In the genomic region with DNA sequence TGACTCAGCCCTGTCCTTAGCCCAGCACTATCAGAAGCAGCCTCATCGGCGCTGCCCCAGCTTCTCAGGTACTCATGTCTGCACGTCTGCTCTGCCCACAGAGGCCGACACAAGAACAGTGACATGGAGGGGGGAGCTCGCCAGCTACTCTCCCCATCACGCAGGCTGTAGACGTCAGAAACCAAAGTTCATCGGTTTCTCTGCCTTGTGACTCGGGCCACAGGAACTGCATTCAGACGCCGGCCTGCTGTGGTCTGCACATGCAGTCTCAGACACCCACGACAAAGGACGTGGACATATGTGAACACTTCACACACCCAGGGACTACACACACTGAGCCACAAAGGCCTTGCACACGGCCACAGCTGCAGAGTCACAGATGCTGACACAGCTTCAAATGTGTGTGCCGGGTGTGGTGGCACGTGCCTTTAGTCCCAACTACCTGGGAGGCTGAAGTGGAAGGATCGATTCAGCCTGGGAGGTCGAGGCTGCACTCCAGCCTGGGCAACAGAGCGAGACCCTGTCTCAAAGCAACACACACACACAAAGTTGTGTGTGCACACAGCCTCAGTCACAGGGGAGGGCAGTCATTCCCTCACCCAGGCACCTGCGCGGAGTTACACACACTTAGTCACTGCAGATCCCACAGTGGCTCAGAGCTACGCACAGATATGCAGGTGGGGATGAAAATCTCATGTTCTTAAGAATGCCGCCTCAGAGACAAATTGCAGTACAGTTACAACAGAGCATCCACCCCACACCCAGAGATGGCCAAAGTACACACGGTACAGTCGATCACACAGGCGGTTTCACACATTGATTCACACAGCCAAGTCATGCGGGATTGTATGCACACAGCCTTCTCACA, we compare ENCODE assay signal across 8 cellular contexts. TPM values are rescaled to one million over a fixed set of nuclear protein-coding genes. Genes with fewer than 3 reads are reported as not detected.
DNase-seq lines count a peak whose midpoint lies in the region; ATAC-seq and TF ChIP-seq lines count a peak whose summit lies in the region.

No MANE protein-coding gene starts in this region.

- H3K36me3 Mint-ChIP-seq in activated CD4-positive, alpha-beta T cell treated with anti-CD3 and anti-CD28 coated beads, Interleukin-2, amount 10 ng/mL, durations not matched to agents 7 days and 5 days (ENCODE audit: low read depth) = peaks cover 21% of the 10 kb centered on the region
- H3K36me3 Mint-ChIP-seq in stimulated activated effector memory CD8-positive, alpha-beta T cell treated with anti-CD3 and anti-CD28 coated beads, Interleukin-12 subunit alpha, Interleukin-12 subunit beta, amount 100 ng/mL, for 72 hours = peaks cover 61% of the 10 kb centered on the region

- peak overlapping the region; percentile 65 for H2AFZ ChIP-seq in KMS-11 (ENCODE audit: low read depth)

- H3K9me3 ChIP-seq in duodenal mucosa (ENCODE audit: control insufficient read depth in 1 of 2, low read length in 2 of 2) (no peaks in the 10 kb centered on the region), mucosa of rectum (ENCODE audit: control insufficient read depth in 2 of 2, low read length in 2 of 2) (no peaks in the 10 kb centered on the region)

- H3K79me2 ChIP-seq in KMS-11 (ENCODE audit: insufficient read depth, low read depth) = no peaks in the 10 kb centered on the region

- CTCF ChIA-PET in activated CD4-positive, alpha-beta T cell treated with anti-CD3 and anti-CD28 coated beads, Interleukin-2, amount 10 ng/mL, durations not matched to agents 7 days and 5 days (lab: Charles Lee) = interaction anchor here (0.6 to 4.4 kb wide), 8 partner anchors 10 to 257 kb away, joined by 3 to 47 read pairs (median 4); a partner anchor contains a TSS

- no peaks in the 10 kb centered on the region for H3K27me3 ChIP-seq in KMS-11 (ENCODE audit: insufficient read depth, low read depth)
- no peaks in the 10 kb centered on the region for H3K27me3 ChIP-seq in duodenal mucosa (ENCODE audit: control insufficient read depth in 1 of 2, insufficient read depth in 2 of 2, low read length in 2 of 2)
- H3K27me3 ChIP-seq in mucosa of rectum (ENCODE audit: control insufficient read depth in 2 of 2, insufficient read depth in 2 of 2, low read length in 2 of 2) = no peaks in the 10 kb centered on the region

- H3K27ac ChIP-seq in KMS-11 (peak overlapping the region; percentile 95), duodenal mucosa (ENCODE audit: low read depth, low read length) (peak overlapping the region; percentile 98), mucosa of rectum (ENCODE audit: low read depth in 2 of 2, low read length in 2 of 2) (peak overlapping the region; percentile 98 to 100)

- H4K20me1 ChIP-seq in KMS-11 (ENCODE audit: insufficient read depth) = no peaks in the 10 kb centered on the region

- H3K4me3 ChIP-seq in GM12875 (ENCODE audit: low read depth, low read length) (peak overlapping the region; percentile 59), KMS-11 (IDR thresholded peaks at IDR 0.05; ENCODE audit: insufficient read depth, low read depth, low read length) (no peak overlapping the region), duodenal mucosa (ENCODE audit: low read depth in 1 of 2, low read length in 2 of 2) (peak overlapping the region; percentile 24 to 67), mucosa of rectum (ENCODE audit: low read length in 2 of 2) (peak overlapping the region; percentile 58 to 72)

- ATAC-seq in stimulated activated effector memory CD8-positive, alpha-beta T cell treated with anti-CD3 and anti-CD28 coated beads, Interleukin-12 subunit alpha, Interleukin-12 subunit beta, amount 100 ng/mL, for 72 hours = peak; percentile 80

- H3K36me3 ChIP-seq in KMS-11 (ENCODE audit: insufficient read depth) = no peaks in the 10 kb centered on the region
- H3K36me3 ChIP-seq in duodenal mucosa (ENCODE audit: control insufficient read depth in 1 of 2, insufficient read depth in 2 of 2, low read length in 2 of 2) = peaks cover 0 to 5% of the 10 kb centered on the region in 2 donors
- peaks cover 3 to 4% of the 10 kb centered on the region in 2 donors for H3K36me3 ChIP-seq in mucosa of rectum (ENCODE audit: control insufficient read depth in 2 of 2, insufficient read depth in 2 of 2, low read length in 2 of 2)

- H3K4me1 ChIP-seq in KMS-11 (ENCODE audit: low read depth, poor library complexity, severe bottlenecking) = peaks cover 83% of the 10 kb centered on the region
- peaks cover 61 to 72% of the 10 kb centered on the region in 2 donors for H3K4me1 ChIP-seq in duodenal mucosa (ENCODE audit: control insufficient read depth in 1 of 2, insufficient read depth in 2 of 2, low read length in 2 of 2)
- H3K4me1 ChIP-seq in mucosa of rectum (ENCODE audit: control insufficient read depth in 2 of 2, insufficient read depth in 2 of 2, low read length in 2 of 2) = peaks cover 65 to 84% of the 10 kb centered on the region in 2 donors

- peak overlapping the region; percentile 96 for H3K27ac Mint-ChIP-seq in activated CD4-positive, alpha-beta T cell treated with anti-CD3 and anti-CD28 coated beads, Interleukin-2, amount 10 ng/mL, durations not matched to agents 7 days and 5 days
- peak overlapping the region; percentile 98 for H3K27ac Mint-ChIP-seq in stimulated activated effector memory CD8-positive, alpha-beta T cell treated with anti-CD3 and anti-CD28 coated beads, Interleukin-12 subunit alpha, Interleukin-12 subunit beta, amount 100 ng/mL, for 72 hours

- peak overlapping the region; percentile 76 for H3K4me3 Mint-ChIP-seq in activated CD4-positive, alpha-beta T cell treated with anti-CD3 and anti-CD28 coated beads, Interleukin-2, amount 10 ng/mL, durations not matched to agents 7 days and 5 days
- peak overlapping the region; percentile 97 for H3K4me3 Mint-ChIP-seq in stimulated activated effector memory CD8-positive, alpha-beta T cell treated with anti-CD3 and anti-CD28 coated beads, Interleukin-12 subunit alpha, Interleukin-12 subunit beta, amount 100 ng/mL, for 72 hours

- H3K4me1 Mint-ChIP-seq in activated CD4-positive, alpha-beta T cell treated with anti-CD3 and anti-CD28 coated beads, Interleukin-2, amount 10 ng/mL, durations not matched to agents 7 days and 5 days = peaks cover 83% of the 10 kb centered on the region
- H3K4me1 Mint-ChIP-seq in stimulated activated effector memory CD8-positive, alpha-beta T cell treated with anti-CD3 and anti-CD28 coated beads, Interleukin-12 subunit alpha, Interleukin-12 subunit beta, amount 100 ng/mL, for 72 hours = peaks cover 70% of the 10 kb centered on the region

- H3K9ac ChIP-seq in KMS-11 (peak overlapping the region; percentile 91; the same call in 1 of the 2 replicates), duodenal mucosa (ENCODE audit: low read depth in 1 of 2, low read length in 2 of 2) (peak overlapping the region; percentile 55 to 88), mucosa of rectum (ENCODE audit: low read depth in 1 of 2, low read length in 2 of 2) (peak overlapping the region; percentile 86 to 93)

- TF ChIP-seq CTCF in GM12875 (IDR thresholded peaks at IDR 0.05; ENCODE audit: borderline replicate concordance, insufficient read depth, low read depth, low read length) = no peak
- no peak for TF ChIP-seq CTCF in KMS-11 (conservative IDR thresholded peaks at IDR 0.05; ENCODE audit: low read depth, low read length)

- no peaks in the 10 kb centered on the region for H3K27me3 Mint-ChIP-seq in activated CD4-positive, alpha-beta T cell treated with anti-CD3 and anti-CD28 coated beads, Interleukin-2, amount 10 ng/mL, durations not matched to agents 7 days and 5 days

- no peaks in the 10 kb centered on the region for H3K9me3 Mint-ChIP-seq in activated CD4-positive, alpha-beta T cell treated with anti-CD3 and anti-CD28 coated beads, Interleukin-2, amount 10 ng/mL, durations not matched to agents 7 days and 5 days
- no peaks in the 10 kb centered on the region for H3K9me3 Mint-ChIP-seq in stimulated activated effector memory CD8-positive, alpha-beta T cell treated with anti-CD3 and anti-CD28 coated beads, Interleukin-12 subunit alpha, Interleukin-12 subunit beta, amount 100 ng/mL, for 72 hours

- POLR2A ChIA-PET in activated CD4-positive, alpha-beta T cell treated with anti-CD3 and anti-CD28 coated beads, Interleukin-2, amount 10 ng/mL, durations not matched to agents 7 days and 5 days (lab: Charles Lee) = interaction anchor here (0.5 to 1.6 kb wide), 5 partner anchors 10 to 1866 kb away, joined by 3 to 16 read pairs (median 4); a partner anchor contains a TSS

- peak; percentile 80 for DNase-seq in activated CD4-positive, alpha-beta T cell treated with anti-CD3 and anti-CD28 coated beads, Interleukin-2, amount 10 ng/mL, durations not matched to agents 7 days and 5 days
- peak; percentile 64 to 84 for DNase-seq in stimulated activated effector memory CD8-positive, alpha-beta T cell treated with anti-CD3 and anti-CD28 coated beads, Interleukin-12 subunit alpha, Interleukin-12 subunit beta, amount 100 ng/mL, for 72 hours (ENCODE audit: low spot score in 2 of 2)
- no peak for DNase-seq in COLO829 (ENCODE audit: low spot score)
- no peak for DNase-seq in iPS-NIHi7 (ENCODE audit: extremely low spot score)

- peak overlapping the region; percentile 98 for H3K4me2 ChIP-seq in KMS-11

RNA-seq across cellular contexts. Expression of a gene that starts 4.9 kb away (rescaled TPM):
- 10 to 100 TPM; 92.5 to 93.4 TPM for total RNA-seq in activated CD4-positive, alpha-beta T cell treated with anti-CD3 and anti-CD28 coated beads, Interleukin-2, amount 10 ng/mL, durations not matched to agents 7 days and 5 days

RNA-seq across cellular contexts. Expression of a gene that starts 10.6 kb away (rescaled TPM):
- total RNA-seq in activated CD4-positive, alpha-beta T cell treated with anti-CD3 and anti-CD28 coated beads, Interleukin-2, amount 10 ng/mL, durations not matched to agents 7 days and 5 days = 10 to 100 TPM; 34.9 to 40.1 TPM

RNA-seq across cellular contexts. Expression of a gene that starts 10.7 kb away (rescaled TPM):
- total RNA-seq in activated CD4-positive, alpha-beta T cell treated with anti-CD3 and anti-CD28 coated beads, Interleukin-2, amount 10 ng/mL, durations not matched to agents 7 days and 5 days = 10 to 100 TPM; 74.4 to 77.9 TPM

RNA-seq across cellular contexts. Expression of a gene that starts 10.9 kb away (rescaled TPM):
- 10 to 100 TPM; 43.8 to 44.5 TPM for total RNA-seq in activated CD4-positive, alpha-beta T cell treated with anti-CD3 and anti-CD28 coated beads, Interleukin-2, amount 10 ng/mL, durations not matched to agents 7 days and 5 days

RNA-seq across cellular contexts. Expression of a gene that starts 34.0 kb away (rescaled TPM):
- total RNA-seq in activated CD4-positive, alpha-beta T cell treated with anti-CD3 and anti-CD28 coated beads, Interleukin-2, amount 10 ng/mL, durations not matched to agents 7 days and 5 days = 1,000 to 10,000 TPM; 2,465 to 3,009 TPM

Comparison
In these comparisons a context has a peak if more than half of its experiments do, and no peak if none do; other contexts are left out.
1. DNase-seq: peak in activated CD4-positive, alpha-beta T cell treated with anti-CD3 and anti-CD28 coated beads, Interleukin-2, amount 10 ng/mL, durations not matched to agents 7 days and 5 days (single experiment) and stimulated activated effector memory CD8-positive, alpha-beta T cell treated with anti-CD3 and anti-CD28 coated beads, Interleukin-12 subunit alpha, Interleukin-12 subunit beta, amount 100 ng/mL, for 72 hours (2 of 2); none in COLO829 (single experiment) and iPS-NIHi7 (single experiment).
2. Peak in every context shown above with its lines, with median percentiles within 50 percentile points of each other: H3K27ac ChIP-seq and H3K9ac ChIP-seq.